1 cellular context compared by ENCODE assay signal in the genomic region with DNA sequence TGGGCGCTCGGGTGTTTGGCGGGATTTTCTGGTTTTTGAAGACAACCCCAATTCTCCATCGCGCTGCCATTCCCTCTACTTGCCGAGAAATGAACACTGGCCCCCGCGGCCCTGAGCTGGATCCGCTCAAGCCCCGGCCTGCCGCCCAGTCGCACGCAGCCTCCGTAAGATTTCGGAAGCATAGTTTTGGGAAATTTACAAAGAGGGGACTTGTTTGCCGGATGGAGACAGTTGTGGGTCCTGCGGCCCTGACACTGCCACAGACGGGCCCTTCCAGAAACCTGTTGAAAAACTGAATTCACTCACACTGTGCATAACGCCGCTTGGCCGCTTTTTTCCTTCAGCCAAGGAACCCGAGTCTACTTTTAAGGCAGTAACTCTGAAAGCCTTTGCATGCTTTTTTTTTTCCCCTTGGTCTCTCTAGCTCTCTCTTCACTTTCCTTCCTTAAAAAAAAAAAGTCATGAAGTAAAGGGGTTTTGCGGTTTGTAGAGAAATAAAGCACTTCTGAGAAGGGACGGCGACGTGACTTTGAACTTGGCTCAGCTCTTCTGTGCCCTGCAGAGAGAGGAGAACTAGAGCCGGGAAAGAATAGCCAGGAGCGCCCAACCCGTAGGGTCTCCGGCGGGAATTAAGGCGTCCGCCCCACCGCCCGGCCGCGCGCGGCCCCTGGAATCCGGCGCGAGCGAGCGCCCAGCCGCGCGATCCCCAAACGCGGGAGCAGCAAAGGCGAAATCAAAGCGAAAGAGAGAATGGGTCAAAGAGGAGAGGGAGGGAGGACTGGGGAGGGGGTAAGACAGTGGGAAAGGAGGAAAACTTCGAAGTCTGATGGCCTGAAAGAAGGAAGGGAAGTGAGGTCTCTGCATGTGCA.
TF ChIP-seq lines count a peak whose summit lies in the region.

No MANE protein-coding gene starts in this region.

TF ChIP-seq in IMR-90, 13 proteins besides CTCF, POLR2A, EP300 and RAD21:
- TF ChIP-seq MXI1 (IDR thresholded peaks at IDR 0.05; ENCODE audit: borderline replicate concordance, low read depth, low read length), result no peak
- no peak for TF ChIP-seq CEBPB (IDR thresholded peaks at IDR 0.05; ENCODE audit: low read depth, low read length)
- TF ChIP-seq, protein P1, sequence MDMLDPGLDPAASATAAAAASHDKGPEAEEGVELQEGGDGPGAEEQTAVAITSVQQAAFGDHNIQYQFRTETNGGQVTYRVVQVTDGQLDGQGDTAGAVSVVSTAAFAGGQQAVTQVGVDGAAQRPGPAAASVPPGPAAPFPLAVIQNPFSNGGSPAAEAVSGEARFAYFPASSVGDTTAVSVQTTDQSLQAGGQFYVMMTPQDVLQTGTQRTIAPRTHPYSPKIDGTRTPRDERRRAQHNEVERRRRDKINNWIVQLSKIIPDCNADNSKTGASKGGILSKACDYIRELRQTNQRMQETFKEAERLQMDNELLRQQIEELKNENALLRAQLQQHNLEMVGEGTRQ (IDR thresholded peaks at IDR 0.05; ENCODE audit: low read depth, low read length), result no peak
- no peak for TF ChIP-seq MAZ (IDR thresholded peaks at IDR 0.05; ENCODE audit: borderline replicate concordance, low read depth, low read length)
- TF ChIP-seq FOS (IDR thresholded peaks at IDR 0.05; ENCODE audit: low read depth, low read length), result no peak
- TF ChIP-seq, protein P2, sequence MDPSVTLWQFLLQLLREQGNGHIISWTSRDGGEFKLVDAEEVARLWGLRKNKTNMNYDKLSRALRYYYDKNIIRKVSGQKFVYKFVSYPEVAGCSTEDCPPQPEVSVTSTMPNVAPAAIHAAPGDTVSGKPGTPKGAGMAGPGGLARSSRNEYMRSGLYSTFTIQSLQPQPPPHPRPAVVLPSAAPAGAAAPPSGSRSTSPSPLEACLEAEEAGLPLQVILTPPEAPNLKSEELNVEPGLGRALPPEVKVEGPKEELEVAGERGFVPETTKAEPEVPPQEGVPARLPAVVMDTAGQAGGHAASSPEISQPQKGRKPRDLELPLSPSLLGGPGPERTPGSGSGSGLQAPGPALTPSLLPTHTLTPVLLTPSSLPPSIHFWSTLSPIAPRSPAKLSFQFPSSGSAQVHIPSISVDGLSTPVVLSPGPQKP (IDR thresholded peaks at IDR 0.05; ENCODE audit: borderline replicate concordance, low read depth, low read length), result no peak
- no peak for TF ChIP-seq CHD1 (IDR thresholded peaks at IDR 0.05; ENCODE audit: low read depth, low read length)
- no peak for TF ChIP-seq RCOR1 (IDR thresholded peaks at IDR 0.05; ENCODE audit: insufficient replicate concordance, low read length)
- no peak for TF ChIP-seq SMC3 (IDR thresholded peaks at IDR 0.05; ENCODE audit: low read depth, low read length)
- no peak for TF ChIP-seq NFE2L2 (IDR thresholded peaks at IDR 0.05; ENCODE audit: low read depth, low read length)
- TF ChIP-seq BHLHE40 (IDR thresholded peaks at IDR 0.05; ENCODE audit: low read depth, low read length), result no peak
- TF ChIP-seq RFX5 (IDR thresholded peaks at IDR 0.05; ENCODE audit: low read depth, low read length), result no peak
- TF ChIP-seq MAFK (IDR thresholded peaks at IDR 0.05; ENCODE audit: low read depth, low read length), result no peak
TF ChIP-seq in IMR-90: peak in this region for 0.
